Comparison of ENCODE assay signal across 19 cellular contexts in the genomic region with DNA sequence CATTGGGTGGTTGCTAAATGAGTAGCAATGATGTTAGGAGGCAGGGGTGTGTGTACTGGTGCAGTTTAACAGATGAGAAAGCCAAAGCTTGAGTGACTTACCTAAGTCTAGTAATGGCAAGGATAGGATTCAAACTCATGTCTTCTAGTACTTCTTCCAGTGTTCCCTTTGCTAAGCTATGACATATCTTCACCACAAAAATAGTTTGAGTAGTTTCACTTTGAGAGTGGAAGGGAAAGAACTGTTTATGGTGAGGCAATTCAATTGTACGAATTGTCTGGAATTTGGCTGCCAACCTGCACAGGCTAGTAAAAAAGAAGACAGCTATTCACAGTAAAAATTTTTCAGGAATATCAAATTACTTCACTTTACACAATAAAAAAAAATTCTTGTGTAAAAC.
A peak's percentile ranks its signal among the peaks of the same experiment; 100 is the strongest.
DNase-seq lines count a peak whose midpoint lies in the region; ATAC-seq and TF ChIP-seq lines count a peak whose summit lies in the region.
"Had no signal": no experiment of that assay in that cellular context is flagged by ENCODE, and none has a peak within 500 bp of the region (broad histone marks: within the 10 kb centered on the region; RNA-seq: fewer than 3 reads in every experiment).

No MANE protein-coding gene starts in this region.

- ATAC-seq in GM18498 (IDR thresholded peaks at IDR 0.05; ENCODE audit: unreplicated experiment) (no peak), right cardiac atrium (no peak)
- ATAC-seq: natural killer cell had no signal

- intact Hi-C loops in activated naive CD4-positive, alpha-beta T cell treated with anti-CD3 and anti-CD28 coated beads for 36 hours (cut with micrococcal nuclease) = no loop called here
- intact Hi-C loops in right cardiac atrium (cut with DNase I) = no loop called here

- no peak overlapping the region for H3K27ac ChIP-seq in right cardiac atrium (ENCODE audit: low read length)
- H3K27ac ChIP-seq: breast epithelium, vagina had no signal

- peaks cover 47% of the 10 kb centered on the region for H3K4me1 Mint-ChIP-seq in HFFc6 (ENCODE audit: low read depth)
- no peaks in the 10 kb centered on the region for H3K4me1 Mint-ChIP-seq in activated naive CD4-positive, alpha-beta T cell treated with anti-CD3 and anti-CD28 coated beads for 36 hours (ENCODE audit: low read depth)
- H3K4me1 Mint-ChIP-seq: natural killer cell had no signal

- peak; percentile 16 for DNase-seq in AG20443 (ENCODE audit: low spot score)
- peak; percentile 39 for DNase-seq in HFFc6
- DNase-seq in astrocyte of the cerebellum (ENCODE audit: low read depth) = peak; percentile 19
- peak; percentile 83 for DNase-seq in iris pigment epithelial cell (ENCODE audit: low read depth)
- DNase-seq in activated naive CD4-positive, alpha-beta T cell treated with anti-CD3 and anti-CD28 coated beads for 36 hours = no peak
- DNase-seq in NCI-H128 (lab: John Stamatoyannopoulos, UW; ENCODE audit: unreplicated experiment) = no peak
- no peak for DNase-seq in right cardiac atrium
- DNase-seq: activated CD4-positive, alpha-beta T cell treated with anti-CD3 and anti-CD28 coated beads, Interleukin-2, amount 50 U/mL, for 48 hours; activated T-cell treated with anti-CD3 and anti-CD28 coated beads, Interleukin-2, amount 50 U/mL, for 1 hour; dorsolateral prefrontal cortex; head of caudate nucleus; natural killer cell; NCI-H2029 treated with DMSO at 0.1 percent for 48 hours; NCI-H446 treated with DMSO at 0.1 percent for 48 hours had no signal

- peaks cover 2% of the 10 kb centered on the region for H3K4me1 ChIP-seq in right cardiac atrium (ENCODE audit: control insufficient read depth, insufficient read depth, low read length)
- H3K4me1 ChIP-seq: breast epithelium, vagina had no signal

- in situ Hi-C loops in astrocyte of the cerebellum (cut with HindIII; ENCODE audit: low sequenced_read_pairs) = no loop called here

- H3K27me3 ChIP-seq in right cardiac atrium (ENCODE audit: control insufficient read depth, insufficient read depth) = no peaks in the 10 kb centered on the region
- H3K27me3 ChIP-seq: breast epithelium, dorsolateral prefrontal cortex, vagina had no signal

- H3K36me3 Mint-ChIP-seq in HFFc6 (ENCODE audit: low read depth) = peaks cover 39% of the 10 kb centered on the region
- H3K36me3 Mint-ChIP-seq in activated naive CD4-positive, alpha-beta T cell treated with anti-CD3 and anti-CD28 coated beads for 36 hours (ENCODE audit: low read depth) = peaks cover under 1% of the 10 kb centered on the region
- H3K36me3 Mint-ChIP-seq: natural killer cell had no signal

- H3K9me3 Mint-ChIP-seq in HFFc6 = no peaks in the 10 kb centered on the region
- no peaks in the 10 kb centered on the region for H3K9me3 Mint-ChIP-seq in activated naive CD4-positive, alpha-beta T cell treated with anti-CD3 and anti-CD28 coated beads for 36 hours
- H3K9me3 Mint-ChIP-seq: activated naive CD4-positive, alpha-beta T cell treated with anti-CD3 and anti-CD28 coated beads, Interleukin-2, amount 50 U/mL, for 72 hours; natural killer cell had no signal

- CTCF ChIA-PET in activated naive CD4-positive, alpha-beta T cell treated with anti-CD3 and anti-CD28 coated beads for 36 hours (lab: Charles Lee) = no interaction called here

- peak overlapping the region; percentile 53 for H3K27ac Mint-ChIP-seq in HFFc6
- H3K27ac Mint-ChIP-seq in activated naive CD4-positive, alpha-beta T cell treated with anti-CD3 and anti-CD28 coated beads for 36 hours = no peak overlapping the region
- H3K27ac Mint-ChIP-seq: natural killer cell had no signal

- no peaks in the 10 kb centered on the region for H3K27me3 Mint-ChIP-seq in HFFc6 (ENCODE audit: insufficient read depth)
- no peaks in the 10 kb centered on the region for H3K27me3 Mint-ChIP-seq in activated naive CD4-positive, alpha-beta T cell treated with anti-CD3 and anti-CD28 coated beads for 36 hours (ENCODE audit: low read depth)

- no peaks in the 10 kb centered on the region for H3K9me3 ChIP-seq in right cardiac atrium (ENCODE audit: control insufficient read depth, low read length)
- H3K9me3 ChIP-seq: breast epithelium, vagina had no signal

- WGBS in right cardiac atrium = 70% methylated on average over 1 of the region's 1 CpG

- no peak overlapping the region for H3K4me3 Mint-ChIP-seq in HFFc6
- no peak overlapping the region for H3K4me3 Mint-ChIP-seq in activated naive CD4-positive, alpha-beta T cell treated with anti-CD3 and anti-CD28 coated beads for 36 hours
- H3K4me3 Mint-ChIP-seq: natural killer cell had no signal

- H3K4me3 ChIP-seq in astrocyte of the cerebellum (ENCODE audit: low read depth, low read length) (no peak overlapping the region), right cardiac atrium (ENCODE audit: low read length) (no peak overlapping the region)
- H3K4me3 ChIP-seq: breast epithelium, dorsolateral prefrontal cortex, lung, vagina had no signal

- TF ChIP-seq CTCF in HFFc6 (IDR thresholded peaks at IDR 0.05) (no peak), astrocyte of the cerebellum (IDR thresholded peaks at IDR 0.05; ENCODE audit: low read depth, low read length, missing control alignments) (no peak)

Comparison
In these comparisons a context has a peak if more than half of its experiments do, and no peak if none do; other contexts are left out.
1. DNase-seq: peak in AG20443 (single experiment), HFFc6 (single experiment), astrocyte of the cerebellum (single experiment) and iris pigment epithelial cell (single experiment); none in activated naive CD4-positive, alpha-beta T cell treated with anti-CD3 and anti-CD28 coated beads for 36 hours (single experiment), NCI-H128 (single experiment) and right cardiac atrium (0 of 3).